Comparison of ENCODE assay signal across 20 cellular contexts in the genomic region with DNA sequence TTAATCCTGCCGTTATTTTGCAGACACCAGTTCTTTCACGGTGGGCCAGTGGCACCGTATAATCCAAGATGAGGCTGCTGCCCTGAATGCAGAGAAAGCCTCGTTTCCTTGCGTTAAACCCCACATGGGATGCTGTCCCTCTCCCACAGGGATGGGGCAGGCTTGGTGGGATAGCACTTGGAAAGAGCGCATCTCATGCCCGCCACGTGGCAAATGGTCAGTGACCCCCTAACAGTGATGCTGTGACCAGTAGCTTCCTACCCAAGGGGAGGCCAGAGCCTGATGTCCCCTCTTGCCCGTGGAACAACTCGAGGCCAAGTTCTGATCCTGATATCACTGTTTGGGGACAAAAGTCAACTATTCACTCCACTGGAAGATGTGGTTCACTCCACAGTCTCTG.
DNase-seq lines count a peak whose midpoint lies in the region; ATAC-seq, FAIRE-seq and TF ChIP-seq lines count a peak whose summit lies in the region.
"Had no signal": no experiment of that assay in that cellular context is flagged by ENCODE, and none has a peak within 500 bp of the region (broad histone marks: within the 10 kb centered on the region; RNA-seq: fewer than 3 reads in every experiment).

No MANE protein-coding gene starts in this region.

- H3K9me3 ChIP-seq in HepG2 (ENCODE audit: low read length) = no peaks in the 10 kb centered on the region
- H3K9me3 ChIP-seq in right lobe of liver = no peaks in the 10 kb centered on the region
- peaks cover 3% of the 10 kb centered on the region for H3K9me3 ChIP-seq in trophoblast cell (ENCODE audit: insufficient read depth, low read depth, low read length)
- H3K9me3 ChIP-seq in spleen = peaks cover 0 to 2% (median 0%) of the 10 kb centered on the region in 8 donors
- H3K9me3 ChIP-seq in esophagus muscularis mucosa = no peaks in the 10 kb centered on the region

- no peak overlapping the region for H2AFZ ChIP-seq in HepG2 (ENCODE audit: low read length)
- no peak overlapping the region for H2AFZ ChIP-seq in trophoblast cell (ENCODE audit: insufficient read depth, low read length, poor library complexity)
- H2AFZ ChIP-seq: GM23338 had no signal

- H3K27me3 ChIP-seq in HepG2 (ENCODE audit: control insufficient read depth in 1 of 2, insufficient read depth in 2 of 2, low read length in 2 of 2) (no peaks in the 10 kb centered on the region; a peak in 1 of 5 replicates), right lobe of liver (no peaks in the 10 kb centered on the region), mesendoderm (ENCODE audit: insufficient read depth, low read length, poor library complexity) (no peaks in the 10 kb centered on the region), trophoblast cell (ENCODE audit: insufficient read depth, low read length) (no peaks in the 10 kb centered on the region), spleen (replicated peaks in 1 of 7) (peaks cover 0 to 4% (median 0%) of the 10 kb centered on the region in 7 donors), esophagus muscularis mucosa (no peaks in the 10 kb centered on the region)

- no peak overlapping the region for H3K9ac ChIP-seq in HepG2 (ENCODE audit: insufficient read depth, low read depth, low read length)
- no peak overlapping the region for H3K9ac ChIP-seq in mesendoderm (ENCODE audit: low read length)
- H3K9ac ChIP-seq in trophoblast cell (ENCODE audit: low read length) = peak overlapping the region; percentile 24
- H3K9ac ChIP-seq: BLaER1 treated with 17β-estradiol and CSF1 and Interleukin-3, amounts not matched to agents 10 nM and 100 nM had no signal

- H4K12ac ChIP-seq in trophoblast cell (ENCODE audit: low read depth, low read length) = no peak overlapping the region

- WGBS in HepG2 (ENCODE audit: low lambda C conversion rate) = 86% methylated on average over 10 of the region's 10 CpGs
- 93% methylated on average over 8 of the region's 10 CpGs for WGBS in right lobe of liver (ENCODE audit: insufficient coverage, low coverage, low lambda C conversion rate, missing lambda C conversion rate)
- WGBS in mesendoderm (ENCODE audit: extremely low coverage, insufficient coverage, low lambda C conversion rate) = no CpG with 5 or more reads among the region's 10 CpGs
- WGBS in trophoblast cell (ENCODE audit: extremely low coverage, insufficient coverage, insufficient read length) = no CpG with 5 or more reads among the region's 10 CpGs
- 88 to 97% (median 93%) methylated on average over 9 to 10 of the region's 10 CpGs for WGBS in spleen, 5 donors
- over 99% methylated on average over 9 of the region's 10 CpGs for WGBS in esophagus muscularis mucosa

- TF ChIP-seq RAD21 in HepG2 (CRISPR knock-in tag; IDR thresholded peaks at IDR 0.05) = no peak

- no peak for TF ChIP-seq EP300 in HepG2 (IDR thresholded peaks at IDR 0.05; ENCODE audit: low read depth in 2 of 2, low read length in 2 of 2)
- no peak for TF ChIP-seq EP300 in HepG2 (CRISPR knock-in tag; IDR thresholded peaks at IDR 0.05; ENCODE audit: borderline replicate concordance)
- TF ChIP-seq EP300 in esophagus muscularis mucosa (IDR thresholded peaks at IDR 0.05) = no peak

- H3K79me2 ChIP-seq in HepG2 (ENCODE audit: insufficient read depth, low read length) (no peaks in the 10 kb centered on the region), mesendoderm (ENCODE audit: control insufficient read depth, insufficient read depth, low read length) (no peaks in the 10 kb centered on the region), trophoblast cell (ENCODE audit: control insufficient read depth, insufficient read depth, low read length, poor library complexity) (no peaks in the 10 kb centered on the region)

- TF ChIP-seq POLR2A in HepG2 (IDR thresholded peaks at IDR 0.05; ENCODE audit: insufficient read depth in 1 of 2, low read depth in 2 of 2, low read length in 2 of 2) = no peak
- no peak for TF ChIP-seq POLR2A in right lobe of liver (IDR thresholded peaks at IDR 0.05)
- no peak for TF ChIP-seq POLR2A in spleen (IDR thresholded peaks at IDR 0.05)
- TF ChIP-seq POLR2A in esophagus muscularis mucosa (IDR thresholded peaks at IDR 0.05; ENCODE audit: low read depth) = no peak

- H3K14ac ChIP-seq in trophoblast cell (ENCODE audit: low read length) = no peak overlapping the region

- H3K27ac ChIP-seq in HepG2 (ENCODE audit: extremely low read length, insufficient read depth, low read length) (no peak overlapping the region), right lobe of liver (no peak overlapping the region), mesendoderm (ENCODE audit: low read depth, low read length) (no peak overlapping the region), trophoblast cell (ENCODE audit: low read depth, low read length) (no peak overlapping the region), spleen (no peak overlapping the region), esophagus muscularis mucosa (replicated peaks in 1 of 4) (no peak overlapping the region)
- H3K27ac ChIP-seq: BLaER1 treated with 17β-estradiol and CSF1 and Interleukin-3, amounts not matched to agents 10 nM and 100 nM had no signal

- no peak for ATAC-seq in HepG2
- no peak for ATAC-seq in right lobe of liver
- ATAC-seq in GM19395 (IDR thresholded peaks at IDR 0.05; ENCODE audit: unreplicated experiment) = no peak
- ATAC-seq: CD8-positive, alpha-beta T cell; GM23338; HCT116 had no signal

- no peaks in the 10 kb centered on the region for H3K79me1 ChIP-seq in mesendoderm (ENCODE audit: low read length)
- peaks cover 19% of the 10 kb centered on the region for H3K79me1 ChIP-seq in trophoblast cell (ENCODE audit: low read length)

- in situ Hi-C loops in HepG2 (cut with HindIII; ENCODE audit: extremely low pct_ligation_motif_present, low pct_unique_long_range_greater_than_20kb) = no loop called here

- POLR2A ChIA-PET in HepG2 (lab: Yijun Ruan, JAX) (interaction anchor here (0.8 to 1.2 kb wide), 3 partner anchors 10 to 73 kb away, joined by 3 read pairs; no protein-coding TSS in a partner anchor), GM10248 (lab: Yijun Ruan, JAX) (no interaction called here)

- no peaks in the 10 kb centered on the region for H4K20me1 ChIP-seq in HepG2 (ENCODE audit: insufficient read depth, low read length)
- H4K20me1 ChIP-seq: BLaER1 treated with 17β-estradiol and CSF1 and Interleukin-3, amounts not matched to agents 10 nM and 100 nM had no signal

- no TSS peak for BruUV-seq in HepG2 (replicated peaks; lab: Mats Ljungman, UMichigan)

- no peak for FAIRE-seq in HepG2 (lab: Jason Lieb, UNC)
- FAIRE-seq: GM12891, GM19239, H54, HTR-8/SVneo had no signal

- H2BK12ac ChIP-seq in trophoblast cell (ENCODE audit: low read length) = peak overlapping the region; percentile 51

- no peaks in the 10 kb centered on the region for H3K36me3 ChIP-seq in HepG2 (replicated peaks in 1 of 2; ENCODE audit: control insufficient read depth in 1 of 2, insufficient read depth in 2 of 2, low read length in 2 of 2)
- no peaks in the 10 kb centered on the region for H3K36me3 ChIP-seq in right lobe of liver
- no peaks in the 10 kb centered on the region for H3K36me3 ChIP-seq in mesendoderm (ENCODE audit: control insufficient read depth, insufficient read depth, low read length)
- no peaks in the 10 kb centered on the region for H3K36me3 ChIP-seq in trophoblast cell (ENCODE audit: control insufficient read depth in 1 of 2, insufficient read depth in 2 of 2, low read length in 2 of 2)
- no peaks in the 10 kb centered on the region for H3K36me3 ChIP-seq in spleen
- H3K36me3 ChIP-seq in esophagus muscularis mucosa = no peaks in the 10 kb centered on the region
- H3K36me3 ChIP-seq: BLaER1 treated with 17β-estradiol and CSF1 and Interleukin-3, amounts not matched to agents 10 nM and 100 nM had no signal

- H4K8ac ChIP-seq in mesendoderm (ENCODE audit: low read depth, low read length) (no peak overlapping the region), trophoblast cell (ENCODE audit: low read depth, low read length) (no peak overlapping the region)

- H3K4me3 ChIP-seq in HepG2 (replicated peaks in 1 of 3; ENCODE audit: insufficient read depth in 1 of 3, low read depth in 2 of 3, low read length in 3 of 3) = no peak overlapping the region
- H3K4me3 ChIP-seq in right lobe of liver = no peak overlapping the region
- H3K4me3 ChIP-seq in mesendoderm (ENCODE audit: low read length) = no peak overlapping the region
- H3K4me3 ChIP-seq in trophoblast cell (ENCODE audit: low read depth, low read length) = no peak overlapping the region
- H3K4me3 ChIP-seq in spleen = no peak overlapping the region
- H3K4me3 ChIP-seq in esophagus muscularis mucosa = no peak overlapping the region
- H3K4me3 ChIP-seq: BLaER1 treated with 17β-estradiol and CSF1 and Interleukin-3, amounts not matched to agents 10 nM and 100 nM; GM23338 had no signal

- H4K91ac ChIP-seq in trophoblast cell (ENCODE audit: low read depth, low read length) = peak overlapping the region; percentile 17

- no peak overlapping the region for H2BK15ac ChIP-seq in mesendoderm (replicated peaks; ENCODE audit: low read depth)

- peak overlapping the region; percentile 75 for H3K23ac ChIP-seq in mesendoderm (ENCODE audit: low read length)
- no peak overlapping the region for H3K23ac ChIP-seq in trophoblast cell (ENCODE audit: low read length)

- H3K4me1 ChIP-seq in HepG2 (ENCODE audit: insufficient read depth, low read length) = peaks cover 60% of the 10 kb centered on the region
- peaks cover 0 to 5% (median 2%) of the 10 kb centered on the region in 4 donors for H3K4me1 ChIP-seq in right lobe of liver
- peaks cover 7% of the 10 kb centered on the region for H3K4me1 ChIP-seq in mesendoderm (ENCODE audit: control insufficient read depth, low read depth, low read length)
- H3K4me1 ChIP-seq in trophoblast cell (ENCODE audit: control insufficient read depth in 1 of 2, insufficient read depth in 2 of 2, low read length in 2 of 2) = peaks cover 6 to 14% of the 10 kb centered on the region in 2 experiments
- H3K4me1 ChIP-seq in spleen = peaks cover 7 to 22% (median 11%) of the 10 kb centered on the region in 6 donors
- H3K4me1 ChIP-seq in esophagus muscularis mucosa = peaks cover 14 to 30% (median 22%) of the 10 kb centered on the region in 4 donors

- CTCF ChIA-PET in HepG2 (lab: Yijun Ruan, JAX; ENCODE audit: low intra/inter-chr PET ratio, low total read pairs) = no interaction called here
- CTCF ChIA-PET in GM10248 (lab: Yijun Ruan, JAX) = no interaction called here

- no peak overlapping the region for H3K56ac ChIP-seq in mesendoderm (ENCODE audit: low read length)

- intact Hi-C loops in HepG2 (cut with micrococcal nuclease; ENCODE audit: unreplicated experiment) = no loop called here
- intact Hi-C loops in right lobe of liver (cut with DNase I) = no loop called here
- intact Hi-C loops in spleen (cut with DNase I; ENCODE audit: low total_unique reads) = no loop called here
- intact Hi-C loops in esophagus muscularis mucosa (cut with DNase I) = no loop called here

- H2BK120ac ChIP-seq in mesendoderm (ENCODE audit: low read depth, low read length) (no peak overlapping the region), trophoblast cell (ENCODE audit: insufficient read depth, low read length, poor library complexity) (no peak overlapping the region)

- H2AK5ac ChIP-seq in mesendoderm (ENCODE audit: low read length) (no peak overlapping the region), trophoblast cell (ENCODE audit: low read length) (peak overlapping the region; percentile 38)

- DNase-seq in HepG2 (ENCODE audit: low spot score) (no peak), right lobe of liver (no peak), mesendoderm (no peak), trophoblast cell (no peak), spleen (peak; percentile 51), esophagus muscularis mucosa (ENCODE audit: extremely low spot score) (no peak), GM10248 (ENCODE audit: extremely low spot score) (no peak)
- DNase-seq: Calu3; CD8-positive, alpha-beta T cell; DMS79 treated with DMSO at 0.1 percent for 48 hours; GF-D8; HFFc6 had no signal

- H2BK5ac ChIP-seq in mesendoderm (ENCODE audit: low read length) (no peak overlapping the region), trophoblast cell (ENCODE audit: low read depth, low read length, poor library complexity) (no peak overlapping the region)

- no peak overlapping the region for H4K5ac ChIP-seq in mesendoderm (ENCODE audit: low read length)

- TF ChIP-seq CTCF in HepG2 (CRISPR knock-in tag; IDR thresholded peaks at IDR 0.05) (no peak), right lobe of liver (IDR thresholded peaks at IDR 0.05) (no peak), spleen (IDR thresholded peaks at IDR 0.05 in 8 of 11, conservative IDR thresholded peaks at IDR 0.05 in 3 of 11) (no peak), esophagus muscularis mucosa (IDR thresholded peaks at IDR 0.05) (no peak), GM10248 (IDR thresholded peaks at IDR 0.05; ENCODE audit: control extremely low read depth, extremely low read depth, low read depth, missing control alignments) (no peak)

- H3K18ac ChIP-seq in mesendoderm (ENCODE audit: low read length) (no peak overlapping the region), trophoblast cell (ENCODE audit: low read length) (no peak overlapping the region)

- H3K4me2 ChIP-seq in HepG2 (ENCODE audit: low read depth, low read length) (no peak overlapping the region), mesendoderm (ENCODE audit: low read length) (no peak overlapping the region), trophoblast cell (ENCODE audit: low read length) (no peak overlapping the region)
- H3K4me2 ChIP-seq: GM23338 had no signal

- H3K4ac ChIP-seq in mesendoderm (ENCODE audit: low read depth, low read length) (no peak overlapping the region), trophoblast cell (ENCODE audit: low read depth, low read length) (no peak overlapping the region)
